Comparison of ENCODE assay signal across 1 cellular context in genomic region chr6:83978324-83978734, GRCh38.
TF ChIP-seq lines count a peak whose summit lies in the region.

No MANE protein-coding gene starts in this region.

TF ChIP-seq in K562, 482 proteins besides CTCF, POLR2A, EP300 and RAD21:
- peak; percentile 46 for TF ChIP-seq FOSL1 (tag; conservative IDR thresholded peaks at IDR 0.05)
- TF ChIP-seq BACH1 (tag; IDR thresholded peaks at IDR 0.05): peak; percentile 45; the same call in 1 of the 2 replicates
- peak; percentile 83 for TF ChIP-seq MAFG (tag; conservative IDR thresholded peaks at IDR 0.05)
- 0 out of 2 replicates have a peak, but pooled peaks have one; percentile 42 for TF ChIP-seq GTF2E2 (tag; IDR thresholded peaks at IDR 0.05)
- TF ChIP-seq CREM (IDR thresholded peaks at IDR 0.05; ENCODE audit: low read depth): no peak
- 0 out of 2 replicates have a peak, but pooled peaks have one; percentile 24 for TF ChIP-seq ZNF766 (CRISPR knock-in tag; conservative IDR thresholded peaks at IDR 0.05)
- peak; percentile 62 for TF ChIP-seq DPF2 (IDR thresholded peaks at IDR 0.05)
- TF ChIP-seq MEF2D (tag; conservative IDR thresholded peaks at IDR 0.05; ENCODE audit: low read depth): no peak
- TF ChIP-seq MAFF (IDR thresholded peaks at IDR 0.05; ENCODE audit: low read length): peak; percentile 56; the same call in 1 of the 2 replicates
- peak; percentile 93 for TF ChIP-seq NFE2 (IDR thresholded peaks at IDR 0.05; ENCODE audit: low read depth)
- TF ChIP-seq AFF1 (IDR thresholded peaks at IDR 0.05; ENCODE audit: low read depth in 1 of 2, partially characterized antibody in 2 of 2): no peak
- TF ChIP-seq MAFK (IDR thresholded peaks at IDR 0.05; ENCODE audit: low read length): peak; percentile 32; the same call in 1 of the 2 replicates
- TF ChIP-seq CBFA2T3 (IDR thresholded peaks at IDR 0.05): peak; percentile 51
- TF ChIP-seq C11orf30 (IDR thresholded peaks at IDR 0.05; ENCODE audit: low read depth): peak; percentile 74
- TF ChIP-seq HMGN3 (IDR thresholded peaks at IDR 0.05; ENCODE audit: borderline replicate concordance, extremely low read depth, insufficient read length, low read depth, low read length): no peak
- TF ChIP-seq NFE2L1 (tag; IDR thresholded peaks at IDR 0.05; ENCODE audit: borderline replicate concordance, low read depth): peak; percentile 53; the same call in 1 of the 2 replicates
- no peak for TF ChIP-seq CREB1 (IDR thresholded peaks at IDR 0.05)
- no peak for TF ChIP-seq CREB1 (CRISPR knock-in tag; IDR thresholded peaks at IDR 0.05)
- TF ChIP-seq ZNF24 (IDR thresholded peaks at IDR 0.05): peak; percentile 99
- TF ChIP-seq SMARCA4 (IDR thresholded peaks at IDR 0.05): peak; percentile 65
- TF ChIP-seq SMARCA5 (IDR thresholded peaks at IDR 0.05): peak; percentile 43; the same call in 1 of the 2 replicates
- peak; percentile 43; the same call in 1 of the 2 replicates for TF ChIP-seq SMARCE1 (IDR thresholded peaks at IDR 0.05)
- TF ChIP-seq ZNF316 (IDR thresholded peaks at IDR 0.05): peak; percentile 71
- peak; percentile 18; the same call in 1 of the 2 replicates for TF ChIP-seq JUND (IDR thresholded peaks at IDR 0.05; ENCODE audit: borderline replicate concordance, low read depth, low read length)
- TF ChIP-seq JUND (tag; IDR thresholded peaks at IDR 0.05; ENCODE audit: borderline replicate concordance, low read depth, low read length): no peak
- TF ChIP-seq SOX6 (IDR thresholded peaks at IDR 0.05): peak; percentile 93
- TF ChIP-seq HDGF (IDR thresholded peaks at IDR 0.05): no peak
- TF ChIP-seq ZEB2 (IDR thresholded peaks at IDR 0.05): 0 out of 2 replicates have a peak, but pooled peaks have one; percentile 27
- TF ChIP-seq ZNF592 (IDR thresholded peaks at IDR 0.05): 0 out of 2 replicates have a peak, but pooled peaks have one; percentile 79
- 0 out of 2 replicates have a peak, but pooled peaks have one; percentile 27 for TF ChIP-seq GATAD2A (IDR thresholded peaks at IDR 0.05)
- TF ChIP-seq CCNT2 (IDR thresholded peaks at IDR 0.05; ENCODE audit: borderline replicate concordance, extremely low read depth, insufficient read length, low read depth, low read length): peak; percentile 14
- TF ChIP-seq ZNF274 (IDR thresholded peaks at IDR 0.05; ENCODE audit: borderline replicate concordance, low read depth, low read length): no peak
- peak; percentile 53; the same call in 1 of the 2 replicates for TF ChIP-seq ARID1B (IDR thresholded peaks at IDR 0.05)
- TF ChIP-seq ZNF395 (CRISPR knock-in tag; IDR thresholded peaks at IDR 0.05): 0 out of 2 replicates have a peak, but pooled peaks have one; percentile 32
- TF ChIP-seq EP400 (IDR thresholded peaks at IDR 0.05): 0 out of 2 replicates have a peak, but pooled peaks have one; percentile 15
